ENCODE assay signal across 18 cellular contexts in the genomic region with DNA sequence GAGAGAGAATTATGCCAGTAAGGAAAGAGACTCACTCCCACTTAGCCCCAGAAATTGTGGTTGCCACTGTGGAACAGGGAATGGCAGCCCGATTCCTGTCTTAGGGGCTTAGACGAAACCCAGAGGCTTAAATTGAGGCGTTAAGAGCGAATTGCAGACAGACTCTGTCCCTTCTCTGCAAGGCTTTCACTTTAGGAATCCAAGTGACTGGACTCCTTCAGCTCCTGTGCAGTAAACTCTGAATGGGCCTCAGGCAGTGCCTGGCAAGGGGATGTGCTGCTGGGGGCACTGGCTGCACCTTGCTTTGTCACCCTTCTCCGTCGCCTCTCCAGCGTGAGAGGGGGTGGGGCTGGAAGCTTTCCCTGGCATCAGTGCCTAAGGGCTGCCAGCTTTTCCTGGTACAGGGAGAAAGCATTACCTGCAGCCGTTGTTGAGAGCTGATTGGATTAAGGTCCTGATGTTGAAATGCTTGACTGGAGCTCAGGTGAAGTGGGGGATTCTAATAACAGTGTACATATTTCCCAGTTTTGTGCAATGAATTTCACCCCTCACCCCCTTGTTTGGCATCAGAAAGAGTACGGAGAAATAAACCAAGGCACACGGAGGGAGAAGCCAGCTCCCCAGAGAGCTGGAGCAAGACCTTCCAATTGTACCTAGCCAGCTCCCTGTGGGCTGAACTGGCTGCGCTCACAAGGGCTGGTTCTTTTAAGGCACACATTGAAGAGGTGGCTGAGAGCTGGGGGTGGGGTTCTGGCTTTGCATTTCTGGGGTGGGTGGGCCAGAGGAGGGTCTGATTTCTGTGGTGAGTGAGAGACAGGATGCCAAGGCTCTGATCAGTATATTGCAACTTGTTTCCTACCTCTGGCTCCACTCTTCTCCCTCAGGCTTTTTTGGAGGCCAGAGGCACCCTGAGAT. TPM values are rescaled to one million over a fixed set of nuclear protein-coding genes. Genes with fewer than 3 reads are reported as not detected.
DNase-seq lines count a peak whose midpoint lies in the region; ATAC-seq, FAIRE-seq and TF ChIP-seq lines count a peak whose summit lies in the region.
"Had no signal": no experiment of that assay in that cellular context is flagged by ENCODE, and none has a peak within 500 bp of the region (broad histone marks: within the 10 kb centered on the region; RNA-seq: fewer than 3 reads in every experiment).

No MANE protein-coding gene starts in this region.

- peak overlapping the region in 1 of 3 donors; percentile 28 for H3K4me3 ChIP-seq in breast epithelium
- H3K4me3 ChIP-seq in fibroblast of the aortic adventitia (ENCODE audit: low read depth, low read length) = peak overlapping the region; percentile 3
- peak overlapping the region in 1 of 2 donors; percentile 50 for H3K4me3 ChIP-seq in kidney (ENCODE audit: low read length in 2 of 2)
- H3K4me3 ChIP-seq: thyroid gland had no signal

- no peaks in the 10 kb centered on the region for H3K9me3 Mint-ChIP-seq in MCF 10A (ENCODE audit: unreplicated experiment)
- H3K9me3 Mint-ChIP-seq: activated naive CD8-positive, alpha-beta T cell treated with anti-CD3 and anti-CD28 coated beads, Interleukin-2, amount 50 U/mL, for 24 hours; CD8-positive, alpha-beta T cell had no signal

- no TSS peak for BruUV-seq in MCF 10A (replicated peaks; lab: Mats Ljungman, UMichigan)

- POLR2A ChIA-PET in MCF 10A (lab: Yijun Ruan, JAX) = interaction anchor here (0.6 kb wide), 2 partner anchors 20 to 243 kb away, joined by 3 read pairs; no protein-coding TSS in a partner anchor

- H3K36me3 Mint-ChIP-seq in MCF 10A (ENCODE audit: insufficient read depth, unreplicated experiment) = no peaks in the 10 kb centered on the region
- H3K36me3 Mint-ChIP-seq: CD8-positive, alpha-beta T cell; naive thymus-derived CD8-positive, alpha-beta T cell had no signal

- H3K36me3 ChIP-seq in breast epithelium (no peaks in the 10 kb centered on the region), kidney (ENCODE audit: control insufficient read depth in 1 of 2, insufficient read depth in 2 of 2, low read length in 2 of 2) (no peaks in the 10 kb centered on the region)
- H3K36me3 ChIP-seq: heart left ventricle, thyroid gland had no signal

- no peak for TF ChIP-seq POLR2A in breast epithelium (IDR thresholded peaks at IDR 0.05)

- H3K27ac ChIP-seq in breast epithelium (peak overlapping the region; percentile 73 to 80), substantia nigra (ENCODE audit: low read depth, low read length, poor library complexity, severe bottlenecking) (peak overlapping the region; percentile 88), kidney (ENCODE audit: low read depth in 2 of 2, low read length in 2 of 2) (no peak overlapping the region)
- H3K27ac ChIP-seq: thyroid gland had no signal

- TF ChIP-seq CTCF in breast epithelium (IDR thresholded peaks at IDR 0.05) (no peak), MCF 10A (IDR thresholded peaks at IDR 0.05; ENCODE audit: unreplicated experiment) (no peak), fibroblast of the aortic adventitia (IDR thresholded peaks at IDR 0.05; ENCODE audit: insufficient read depth, low read length) (no peak), kidney (IDR thresholded peaks at IDR 0.05; ENCODE audit: borderline replicate concordance, extremely low read depth, insufficient read depth) (no peak)

- CTCF ChIA-PET in MCF 10A (lab: Yijun Ruan, JAX) = interaction anchor here (0.6 to 5.2 kb wide), 12 partner anchors 9 to 311 kb away, joined by 3 to 57 read pairs (median 4); no protein-coding TSS in a partner anchor

- no peak for ATAC-seq in HG03139 (IDR thresholded peaks at IDR 0.05; ENCODE audit: unreplicated experiment)
- ATAC-seq: activated naive CD8-positive, alpha-beta T cell treated with anti-CD3 and anti-CD28 coated beads, Interleukin-2, amount 50 U/mL, for 24 hours; CD8-positive, alpha-beta T cell; heart left ventricle; naive thymus-derived CD8-positive, alpha-beta T cell had no signal

- FAIRE-seq in kidney (lab: Jason Lieb, UNC) = no peak
- FAIRE-seq: A204.1, G401.6, TTC549 had no signal

- intact Hi-C loops in breast epithelium (cut with DNase I; ENCODE audit: low total_unique reads) = no loop called here
- intact Hi-C loops in MCF 10A (cut with micrococcal nuclease) = no loop called here
- intact Hi-C loops in kidney (cut with DNase I) = no loop called here

- DNase-seq in breast epithelium (ENCODE audit: low spot score in 2 of 2) (peak in 1 of 2 donors; percentile 33), MCF 10A (ENCODE audit: unreplicated experiment) (no peak), NCI-H69 (lab: John Stamatoyannopoulos, UW) (peak; percentile 90), fibroblast of the aortic adventitia (ENCODE audit: low read depth) (no peak), substantia nigra (lab: John Stamatoyannopoulos, UW) (peak in 21 of 49 donors; percentile 5 to 63 (median 31)), kidney (no peak)
- DNase-seq in stimulated activated naive CD4-positive, alpha-beta T cell (lab: John Stamatoyannopoulos, UW) = no peak
- DNase-seq: activated CD4-positive, alpha-beta T cell treated with anti-CD3 and anti-CD28 coated beads, Interleukin-2, amount 50 U/mL, for 4 hours; activated naive CD8-positive, alpha-beta T cell treated with anti-CD3 and anti-CD28 coated beads, Interleukin-2, amount 50 U/mL, for 24 hours; CD8-positive, alpha-beta T cell; heart left ventricle; naive thymus-derived CD8-positive, alpha-beta T cell; OCI-M1 had no signal

- peaks cover 89% of the 10 kb centered on the region for H3K27me3 Mint-ChIP-seq in MCF 10A (ENCODE audit: insufficient read depth, unreplicated experiment)

- no peak overlapping the region for H3K4me3 Mint-ChIP-seq in MCF 10A (ENCODE audit: unreplicated experiment)
- H3K4me3 Mint-ChIP-seq: activated naive CD8-positive, alpha-beta T cell treated with anti-CD3 and anti-CD28 coated beads, Interleukin-2, amount 50 U/mL, for 24 hours; CD8-positive, alpha-beta T cell; naive thymus-derived CD8-positive, alpha-beta T cell had no signal

- H3K4me1 ChIP-seq in breast epithelium (no peaks in the 10 kb centered on the region), kidney (ENCODE audit: control insufficient read depth in 1 of 2, insufficient read depth in 1 of 2, low read depth in 1 of 2, low read length in 2 of 2) (peaks cover 0 to 7% of the 10 kb centered on the region in 2 donors)

- H3K9ac ChIP-seq in kidney (ENCODE audit: low read length in 2 of 2) = no peak overlapping the region

- H3K27ac Mint-ChIP-seq in MCF 10A (ENCODE audit: low read depth, unreplicated experiment) = no peak overlapping the region
- H3K27ac Mint-ChIP-seq: activated naive CD8-positive, alpha-beta T cell treated with anti-CD3 and anti-CD28 coated beads, Interleukin-2, amount 50 U/mL, for 24 hours; CD8-positive, alpha-beta T cell; naive thymus-derived CD8-positive, alpha-beta T cell had no signal

- no peaks in the 10 kb centered on the region for H3K27me3 ChIP-seq in breast epithelium
- H3K27me3 ChIP-seq: thyroid gland had no signal

- H3K9me3 ChIP-seq in breast epithelium (no peaks in the 10 kb centered on the region), kidney (ENCODE audit: control insufficient read depth in 1 of 2, low read length in 2 of 2) (no peaks in the 10 kb centered on the region)
- H3K9me3 ChIP-seq: heart left ventricle, thyroid gland had no signal

- no peaks in the 10 kb centered on the region for H3K4me1 Mint-ChIP-seq in MCF 10A (ENCODE audit: insufficient read depth, unreplicated experiment)

RNA-seq across cellular contexts. Expression of gene NFASC, which starts 39.7 kb away (rescaled TPM):
- total RNA-seq in breast epithelium = 10 to 100 TPM in 2 of 3 donors, 1 to 10 TPM in 1; 1.6 to 19.5 (median 14.1) TPM
- total RNA-seq in MCF 10A (2022) = 0.29 and 0.98 TPM in 2 replicates
- 22.0 and 25.9 TPM in 2 replicates for total RNA-seq in fibroblast of the aortic adventitia (ENCODE audit: low replicate concordance)
- total RNA-seq in kidney = 29.9 TPM
- 23.2 TPM for polyA plus RNA-seq in kidney (ENCODE audit: insufficient read depth, low read depth, low replicate concordance)
- total RNA-seq: CD8-positive, alpha-beta T cell; naive thymus-derived CD8-positive, alpha-beta T cell had no signal
- polyA plus RNA-seq: naive thymus-derived CD8-positive, alpha-beta T cell had no signal

Comparison
In these comparisons a context has a peak if more than half of its experiments do, and no peak if none do; other contexts are left out.
1. H3K27ac ChIP-seq: peak in breast epithelium (2 of 2) and substantia nigra (single experiment); none in kidney (0 of 2).